ENCODE assay signal across 8 cellular contexts in the genomic region with DNA sequence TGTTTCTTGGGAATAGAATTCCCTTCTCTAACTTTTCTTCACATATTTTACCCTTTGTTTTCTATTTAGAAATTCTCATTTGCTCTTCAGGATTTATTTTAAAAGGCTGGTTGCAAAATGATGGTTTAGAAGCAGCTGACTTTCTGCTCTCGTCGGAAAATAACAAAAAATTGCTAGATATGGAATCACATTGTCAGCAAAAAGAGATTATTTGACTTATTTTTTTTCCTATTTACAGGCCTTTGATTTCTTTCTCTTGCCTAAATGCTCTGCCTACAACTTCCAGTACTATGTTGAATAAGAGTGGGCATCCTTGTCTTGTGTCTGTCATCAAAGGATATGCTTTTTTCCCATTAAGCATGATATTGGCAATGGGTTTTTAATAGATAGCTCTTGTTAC.
"Had no signal": no experiment of that assay in that cellular context is flagged by ENCODE, and none has a peak within 500 bp of the region (broad histone marks: within the 10 kb centered on the region; RNA-seq: fewer than 3 reads in every experiment).

No MANE protein-coding gene starts in this region.

- DNase-seq: GDM1, GF-D8 had no signal

- FAIRE-seq: G401.6, GM12878, GM12891, GM12892, GM18507, GM19239 had no signal

- H3K4me3 ChIP-seq: GM12878 had no signal

- ATAC-seq: GM12878 had no signal
